Comparison of ENCODE assay signal across 18 cellular contexts in genomic region chr6:85612690-85613474, GRCh38. TPM values are rescaled to one million over a fixed set of nuclear protein-coding genes. Genes with fewer than 3 reads are reported as not detected.
DNase-seq lines count a peak whose midpoint lies in the region; ATAC-seq, FAIRE-seq and TF ChIP-seq lines count a peak whose summit lies in the region.
"Had no signal": no experiment of that assay in that cellular context is flagged by ENCODE, and none has a peak within 500 bp of the region (broad histone marks: within the 10 kb centered on the region; RNA-seq: fewer than 3 reads in every experiment).

No MANE protein-coding gene starts in this region.

- BruUV-seq in K562 (replicated peaks; lab: Mats Ljungman, UMichigan) = no TSS peak

- no peak overlapping the region for H3K9ac ChIP-seq in K562 (ENCODE audit: insufficient read depth in 1 of 2, low read depth in 2 of 2, low read length in 2 of 2)

- H2AFZ ChIP-seq in K562 (ENCODE audit: low read depth, low read length) = no peak overlapping the region

- H3K9me1 ChIP-seq in K562 (ENCODE audit: control insufficient read depth, insufficient read depth, low read length) = no peaks in the 10 kb centered on the region

- no peak for TF ChIP-seq CTCF in K562 (IDR thresholded peaks at IDR 0.05 in 2 of 3, conservative IDR thresholded peaks at IDR 0.05 in 1 of 3; ENCODE audit: insufficient read depth in 2 of 3, low read depth in 1 of 3, low read length in 3 of 3)

- in situ Hi-C loops in K562 (cut with MboI) = no loop called here

- no peak for ATAC-seq in activated T-cell treated with anti-CD3 and anti-CD28 coated beads, Interleukin-2, amount 50 U/mL, for 4 hours
- no peak for ATAC-seq in K562
- no peak for ATAC-seq in HG02852 (IDR thresholded peaks at IDR 0.05; ENCODE audit: unreplicated experiment)
- ATAC-seq: Panc1 had no signal

- no peak overlapping the region for H3K27ac ChIP-seq in K562 (ENCODE audit: extremely low read depth, low read depth, low read length)

- H3K4me1 ChIP-seq in K562 (replicated peaks in 1 of 2; ENCODE audit: control insufficient read depth in 2 of 2, insufficient read depth in 2 of 2, low read length in 2 of 2) = no peaks in the 10 kb centered on the region

- no peak for TF ChIP-seq EP300 in K562 (IDR thresholded peaks at IDR 0.05; ENCODE audit: low read length)

- TF ChIP-seq POLR2A in GM12891 (IDR thresholded peaks at IDR 0.05; ENCODE audit: low read depth, low read length) (0 out of 2 replicates have a peak, but pooled peaks have one; percentile 27), K562 (conservative IDR thresholded peaks at IDR 0.05) (0 out of 2 replicates have a peak, but pooled peaks have one; percentile 47)

- CTCF ChIA-PET in K562 (lab: Yijun Ruan, JAX; ENCODE audit: low intra/inter-chr PET ratio) = no interaction called here

- H3K27me3 Mint-ChIP-seq in activated T-cell treated with anti-CD3 and anti-CD28 coated beads, Interleukin-2, amount 50 U/mL, for 24 hours = no peaks in the 10 kb centered on the region
- no peaks in the 10 kb centered on the region for H3K27me3 Mint-ChIP-seq in activated T-cell treated with anti-CD3 and anti-CD28 coated beads, Interleukin-2, amount 50 U/mL, for 4 hours (ENCODE audit: low read depth)

- H3K9me3 Mint-ChIP-seq in activated T-cell treated with anti-CD3 and anti-CD28 coated beads, Interleukin-2, amount 50 U/mL, for 24 hours = no peaks in the 10 kb centered on the region
- H3K9me3 Mint-ChIP-seq in activated T-cell treated with anti-CD3 and anti-CD28 coated beads, Interleukin-2, amount 50 U/mL, for 4 hours = no peaks in the 10 kb centered on the region
- H3K9me3 Mint-ChIP-seq: CD14-positive monocyte, HFFc6 had no signal

- no peaks in the 10 kb centered on the region for H3K27me3 ChIP-seq in K562 (ENCODE audit: control insufficient read depth in 2 of 2, insufficient read depth in 2 of 2, low read length in 2 of 2)

- H3K4me3 ChIP-seq in K562 = no peak overlapping the region

- no peak for TF ChIP-seq RAD21 in K562 (CRISPR knock-in tag; conservative IDR thresholded peaks at IDR 0.05 in 1 of 2, IDR thresholded peaks at IDR 0.05 in 1 of 2)

- POLR2A ChIA-PET in K562 (lab: Yijun Ruan, JAX) = interaction anchor here (1.9 kb wide), 1 partner anchor 12 kb away, joined by 7 read pairs; no protein-coding TSS in a partner anchor

- H3K4me3 Mint-ChIP-seq in activated T-cell treated with anti-CD3 and anti-CD28 coated beads, Interleukin-2, amount 50 U/mL, for 24 hours = no peak overlapping the region
- no peak overlapping the region for H3K4me3 Mint-ChIP-seq in activated T-cell treated with anti-CD3 and anti-CD28 coated beads, Interleukin-2, amount 50 U/mL, for 4 hours
- H3K4me3 Mint-ChIP-seq: CD14-positive monocyte, HFFc6 had no signal

- intact Hi-C loops in K562 (cut with micrococcal nuclease) = no loop called here
- intact Hi-C loops in posterior cingulate gyrus (cut with DNase I) = no loop called here

- no peaks in the 10 kb centered on the region for H3K9me3 ChIP-seq in K562 (replicated peaks; ENCODE audit: control insufficient read depth, insufficient read depth, low read depth, low read length)
- H3K9me3 ChIP-seq: Caco-2 had no signal

- peaks cover 29% of the 10 kb centered on the region for H3K4me1 Mint-ChIP-seq in activated T-cell treated with anti-CD3 and anti-CD28 coated beads, Interleukin-2, amount 50 U/mL, for 24 hours (ENCODE audit: low read depth)
- peaks cover 4% of the 10 kb centered on the region for H3K4me1 Mint-ChIP-seq in activated T-cell treated with anti-CD3 and anti-CD28 coated beads, Interleukin-2, amount 50 U/mL, for 4 hours (ENCODE audit: low read depth)
- H3K4me1 Mint-ChIP-seq: CD14-positive monocyte had no signal

- DNase-seq in activated T-cell treated with anti-CD3 and anti-CD28 coated beads, Interleukin-2, amount 50 U/mL, for 24 hours = no peak
- DNase-seq in activated T-cell treated with anti-CD3 and anti-CD28 coated beads, Interleukin-2, amount 50 U/mL, for 4 hours = no peak
- DNase-seq in GM12891 (ENCODE audit: insufficient read length, low spot score) (no peak), K562 (ENCODE audit: extremely low read depth in 1 of 4, low spot score in 3 of 4) (no peak), kidney glomerular epithelial cell (lab: John Stamatoyannopoulos, UW) (peak; percentile 77), posterior cingulate gyrus (no peak), NCI-H510A (lab: John Stamatoyannopoulos, UW) (no peak)
- DNase-seq: Caco-2, DMS79 treated with DMSO at 0.1 percent for 48 hours, HFFc6, Kasumi-1, NCI-H187 treated with DMSO at 0.1 percent for 48 hours, NCI-H446, NCI-H748 treated with DMSO at 0.1 percent for 48 hours, Right ventricle myocardium superior had no signal

- H3K27ac Mint-ChIP-seq in activated T-cell treated with anti-CD3 and anti-CD28 coated beads, Interleukin-2, amount 50 U/mL, for 24 hours = peak overlapping the region; percentile 40
- H3K27ac Mint-ChIP-seq: HFFc6 had no signal

- peaks cover 47% of the 10 kb centered on the region for H3K79me2 ChIP-seq in K562 (ENCODE audit: control insufficient read depth, insufficient read depth, low read length)

- peaks cover 99% of the 10 kb centered on the region for H3K36me3 Mint-ChIP-seq in activated T-cell treated with anti-CD3 and anti-CD28 coated beads, Interleukin-2, amount 50 U/mL, for 24 hours (ENCODE audit: low read depth)
- H3K36me3 Mint-ChIP-seq in activated T-cell treated with anti-CD3 and anti-CD28 coated beads, Interleukin-2, amount 50 U/mL, for 4 hours (ENCODE audit: insufficient read depth) = peaks cover 46% of the 10 kb centered on the region

- no peaks in the 10 kb centered on the region for H4K20me1 ChIP-seq in K562 (replicated peaks; ENCODE audit: control insufficient read depth, insufficient read depth, low read length)

- FAIRE-seq in GM12891 (lab: Jason Lieb, UNC) = no peak
- no peak for FAIRE-seq in K562 (lab: Jason Lieb, UNC)

- no peak overlapping the region for H3K4me2 ChIP-seq in K562 (ENCODE audit: insufficient read depth, low read length)

- peaks cover 99% of the 10 kb centered on the region for H3K36me3 ChIP-seq in K562 (ENCODE audit: control insufficient read depth, insufficient read depth, low read length)

- WGBS in K562 (ENCODE audit: insufficient coverage, low coverage, missing lambda C conversion rate) = 97% methylated on average over 4 of the region's 4 CpGs

TF ChIP-seq in GM12891, 5 proteins besides CTCF, POLR2A, EP300 and RAD21:
- TF ChIP-seq POLR2AphosphoS5 (IDR thresholded peaks at IDR 0.05; ENCODE audit: low read depth, low read length) (0 out of 2 replicates have a peak, but pooled peaks have one; percentile 20), PAX5 (IDR thresholded peaks at IDR 0.05; ENCODE audit: insufficient read depth, low read length, severe bottlenecking) (no peak)

TF ChIP-seq in K562, 482 proteins besides CTCF, POLR2A, EP300 and RAD21:
- no peak for TF ChIP-seq TGIF2 (CRISPR knock-in tag; IDR thresholded peaks at IDR 0.05)
- peak; percentile 34; the same call in 1 of the 2 replicates for TF ChIP-seq POLR2AphosphoS5 (IDR thresholded peaks at IDR 0.05; ENCODE audit: control insufficient read depth, insufficient read depth, low read depth, low read length)
- no peak for TF ChIP-seq NRF1 (conservative IDR thresholded peaks at IDR 0.05 in 1 of 2, IDR thresholded peaks at IDR 0.05 in 1 of 2)
- no peak for TF ChIP-seq ZKSCAN3 (CRISPR knock-in tag; IDR thresholded peaks at IDR 0.05)

RNA-seq across cellular contexts. Expression of gene SNX14, which starts 19.2 kb away (rescaled TPM):
- total RNA-seq in activated T-cell treated with anti-CD3 and anti-CD28 coated beads, Interleukin-2, amount 50 U/mL, for 4 hours = 10 to 100 TPM; 21.1 to 30.2 (median 25.7) TPM
- polyA plus RNA-seq in GM12891 (2012; ENCODE audit: low read depth, missing spikeins) = 38.7 TPM
- total RNA-seq in K562 (2011; cell fraction: chromatin; rRNA removed; ENCODE audit: low replicate concordance) = 102 and 244 TPM in 2 replicates
- total RNA-seq in K562 (2011; cell fraction: nucleolus; rRNA removed) = 82.4 and 99.2 TPM in 2 replicates
- total RNA-seq in K562 (2011; cell fraction: nucleoplasm; rRNA removed) = 108 and 129 TPM in 2 replicates
- 66.3 and 84.2 TPM in 2 replicates for total RNA-seq in K562 (2014; rRNA removed)
- 134 and 138 TPM in 2 replicates for total RNA-seq in K562 (2014; rRNA removed; fragmentation: Illumina TruSeq; extraction: Trizol)
- 131 and 140 TPM in 2 replicates for total RNA-seq in K562 (2015; rRNA removed; fragmentation: Illumina TruSeq; extraction: Trizol)
- total RNA-seq in K562 (2021) = 66.1 and 72.7 TPM in 2 replicates
- polyA plus RNA-seq in K562 (2011; rRNA removed) = 96.1 and 125 TPM in 2 replicates
- polyA plus RNA-seq in K562 (2011; cell fraction: cytosol; rRNA removed) = 28.6 and 35.4 TPM in 2 replicates
- 54.9 and 67.4 TPM in 2 replicates for polyA plus RNA-seq in K562 (2011; cell fraction: nucleus; rRNA removed)
- polyA plus RNA-seq in K562 (2012) = 60.9 and 75.4 TPM in 2 replicates
- 68.8 and 71.2 TPM in 2 replicates for polyA plus RNA-seq in K562 (2014; fragmentation: Illumina TruSeq; extraction: Trizol)
- 10 to 100 TPM; 46.5 to 61.1 TPM for polyA plus RNA-seq in K562 (2014; fragmentation: Nextera tagmentation; extraction: Ambion mirVana)
- polyA plus RNA-seq in K562 (2014; rRNA removed) = 63.1 and 72.1 TPM in 2 replicates
- 149 and 151 TPM in 2 replicates for polyA minus RNA-seq in K562 (2011; rRNA and poly(A)+ RNA removed)
- polyA minus RNA-seq in K562 (2011; cell fraction: cytosol; rRNA and poly(A)+ RNA removed) = 38.2 and 52.5 TPM in 2 replicates
- polyA minus RNA-seq in K562 (2011; cell fraction: nucleus; rRNA and poly(A)+ RNA removed) = 72.2 and 76.3 TPM in 2 replicates

RNA-seq across cellular contexts. Expression of gene SYNCRIP, which starts 29.8 kb away (rescaled TPM):
- total RNA-seq in activated T-cell treated with anti-CD3 and anti-CD28 coated beads, Interleukin-2, amount 50 U/mL, for 4 hours = 100 to 1,000 TPM; 248 to 285 (median 283) TPM
- polyA plus RNA-seq in GM12891 (2012; ENCODE audit: low read depth, missing spikeins) = 63.3 TPM
- 54.8 and 178 TPM in 2 replicates for total RNA-seq in K562 (2011; cell fraction: chromatin; rRNA removed; ENCODE audit: low replicate concordance)
- total RNA-seq in K562 (2011; cell fraction: nucleolus; rRNA removed) = 19.3 and 24.5 TPM in 2 replicates
- total RNA-seq in K562 (2011; cell fraction: nucleoplasm; rRNA removed) = 46.9 and 86.5 TPM in 2 replicates
- total RNA-seq in K562 (2014; rRNA removed) = 78.0 and 82.5 TPM in 2 replicates
- 171 and 210 TPM in 2 replicates for total RNA-seq in K562 (2014; rRNA removed; fragmentation: Illumina TruSeq; extraction: Trizol)
- total RNA-seq in K562 (2015; rRNA removed; fragmentation: Illumina TruSeq; extraction: Trizol) = 149 and 155 TPM in 2 replicates
- 120 and 144 TPM in 2 replicates for total RNA-seq in K562 (2021)
- polyA plus RNA-seq in K562 (2011; rRNA removed) = 25.7 and 46.5 TPM in 2 replicates
- polyA plus RNA-seq in K562 (2011; cell fraction: cytosol; rRNA removed) = 5.0 and 11.6 TPM in 2 replicates
- polyA plus RNA-seq in K562 (2011; cell fraction: nucleus; rRNA removed) = 14.5 and 19.5 TPM in 2 replicates
- 68.7 and 116 TPM in 2 replicates for polyA plus RNA-seq in K562 (2012)
- polyA plus RNA-seq in K562 (2014; fragmentation: Illumina TruSeq; extraction: Trizol) = 272 and 295 TPM in 2 replicates
- 100 to 1,000 TPM; 124 to 140 TPM for polyA plus RNA-seq in K562 (2014; fragmentation: Nextera tagmentation; extraction: Ambion mirVana)
- polyA plus RNA-seq in K562 (2014; rRNA removed) = 71.4 and 81.9 TPM in 2 replicates
- polyA minus RNA-seq in K562 (2011; rRNA and poly(A)+ RNA removed) = 103 and 112 TPM in 2 replicates
- polyA minus RNA-seq in K562 (2011; cell fraction: cytosol; rRNA and poly(A)+ RNA removed) = 28.6 and 30.7 TPM in 2 replicates
- polyA minus RNA-seq in K562 (2011; cell fraction: nucleus; rRNA and poly(A)+ RNA removed) = 33.7 and 55.8 TPM in 2 replicates
